ENCODE assay signal across 8 cellular contexts in genomic region chrX:103309860-103310591, GRCh38.
DNase-seq lines count a peak whose midpoint lies in the region; ATAC-seq lines count a peak whose summit lies in the region.

No MANE protein-coding gene starts in this region.

- no peak overlapping the region for H3K27ac Mint-ChIP-seq in stimulated activated effector memory CD8-positive, alpha-beta T cell treated with anti-CD3 and anti-CD28 coated beads, Interleukin-12 subunit alpha, Interleukin-12 subunit beta, amount 100 ng/mL, for 72 hours

- no peaks in the 10 kb centered on the region for H3K9me3 Mint-ChIP-seq in stimulated activated effector memory CD8-positive, alpha-beta T cell treated with anti-CD3 and anti-CD28 coated beads, Interleukin-12 subunit alpha, Interleukin-12 subunit beta, amount 100 ng/mL, for 72 hours

- H3K4me3 Mint-ChIP-seq in stimulated activated effector memory CD8-positive, alpha-beta T cell treated with anti-CD3 and anti-CD28 coated beads, Interleukin-12 subunit alpha, Interleukin-12 subunit beta, amount 100 ng/mL, for 72 hours: peak overlapping the region; percentile 70

- H3K4me1 Mint-ChIP-seq in stimulated activated effector memory CD8-positive, alpha-beta T cell treated with anti-CD3 and anti-CD28 coated beads, Interleukin-12 subunit alpha, Interleukin-12 subunit beta, amount 100 ng/mL, for 72 hours: peaks cover 5% of the 10 kb centered on the region

- H3K36me3 Mint-ChIP-seq in stimulated activated effector memory CD8-positive, alpha-beta T cell treated with anti-CD3 and anti-CD28 coated beads, Interleukin-12 subunit alpha, Interleukin-12 subunit beta, amount 100 ng/mL, for 72 hours: no peaks in the 10 kb centered on the region

- DNase-seq in NCI-H2227 (lab: John Stamatoyannopoulos, UW; ENCODE audit: unreplicated experiment): peak; percentile 46
- DNase-seq in NCI-H2227 treated with DMSO at 0.1 percent for 48 hours (lab: John Stamatoyannopoulos, UW): no peak
- peak; percentile 0 for DNase-seq in activated CD4-positive, alpha-beta T cell treated with anti-CD3 and anti-CD28 coated beads, Interleukin-2, amount 50 U/mL, for 1 hour
- DNase-seq in stimulated activated effector memory CD8-positive, alpha-beta T cell treated with anti-CD3 and anti-CD28 coated beads, Interleukin-12 subunit alpha, Interleukin-12 subunit beta, amount 100 ng/mL, for 72 hours (ENCODE audit: low spot score in 2 of 2): no peak
- no peak for DNase-seq in OCI-M1 (lab: John Stamatoyannopoulos, UW)

- H3K4me3 ChIP-seq in iPS-11a (ENCODE audit: low read depth, low read length): peak overlapping the region; percentile 67

- peak; percentile 4 for ATAC-seq in stimulated activated effector memory CD8-positive, alpha-beta T cell treated with anti-CD3 and anti-CD28 coated beads, Interleukin-12 subunit alpha, Interleukin-12 subunit beta, amount 100 ng/mL, for 72 hours
- no peak for ATAC-seq in GM19324 (IDR thresholded peaks at IDR 0.05; ENCODE audit: low FRiP score, unreplicated experiment)
- no peak for ATAC-seq in GM21390 (IDR thresholded peaks at IDR 0.05; ENCODE audit: unreplicated experiment)

Comparison
In these comparisons a context has a peak if more than half of its experiments do, and no peak if none do; other contexts are left out.
1. DNase-seq: peak in NCI-H2227 (single experiment) and activated CD4-positive, alpha-beta T cell treated with anti-CD3 and anti-CD28 coated beads, Interleukin-2, amount 50 U/mL, for 1 hour (single experiment); none in NCI-H2227 treated with DMSO at 0.1 percent for 48 hours (single experiment), stimulated activated effector memory CD8-positive, alpha-beta T cell treated with anti-CD3 and anti-CD28 coated beads, Interleukin-12 subunit alpha, Interleukin-12 subunit beta, amount 100 ng/mL, for 72 hours (0 of 2) and OCI-M1 (single experiment).